ENCODE assay signal across 8 cellular contexts in genomic region chr12:122870867-122871664, GRCh38. TPM values are rescaled to one million over a fixed set of nuclear protein-coding genes. Genes with fewer than 3 reads are reported as not detected.
DNase-seq lines count a peak whose midpoint lies in the region; ATAC-seq and TF ChIP-seq lines count a peak whose summit lies in the region.

No MANE protein-coding gene starts in this region.

- H3K4me2 ChIP-seq in mammary epithelial cell (ENCODE audit: insufficient read depth, low read depth, low read length) (no peak overlapping the region), mesendoderm (ENCODE audit: low read length) (no peak overlapping the region)

- CTCF ChIA-PET in activated naive CD4-positive, alpha-beta T cell treated with anti-CD3 and anti-CD28 coated beads for 36 hours (lab: Charles Lee): interaction anchor here (0.9 to 3.1 kb wide), 9 partner anchors 9 to 82 kb away, joined by 3 to 23 read pairs (median 6); no protein-coding TSS in a partner anchor
- CTCF ChIA-PET in mammary epithelial cell (lab: Charles Lee; ENCODE audit: low non-redundant PET): no interaction called here

- no peaks in the 10 kb centered on the region for H3K27me3 ChIP-seq in mammary epithelial cell (ENCODE audit: insufficient read depth, low read length)
- peaks cover 25% of the 10 kb centered on the region for H3K27me3 ChIP-seq in mesendoderm (ENCODE audit: insufficient read depth, low read length, poor library complexity)

- H3K18ac ChIP-seq in mesendoderm (ENCODE audit: low read length): no peak overlapping the region

- H3K9ac ChIP-seq in mammary epithelial cell (ENCODE audit: insufficient read depth, low read length) (no peak overlapping the region), mesendoderm (ENCODE audit: low read length) (no peak overlapping the region)

- peaks cover 28% of the 10 kb centered on the region for H3K36me3 Mint-ChIP-seq in activated naive CD4-positive, alpha-beta T cell treated with anti-CD3 and anti-CD28 coated beads for 36 hours (ENCODE audit: low read depth)

- H4K5ac ChIP-seq in mesendoderm (ENCODE audit: low read length): no peak overlapping the region

- in situ Hi-C loops in mammary epithelial cell (cut with MboI; ENCODE audit: low sequenced_read_pairs in 2 of 2): loop anchor here in 1 of 2 donors (5.0 kb wide), 1 partner anchor 81 kb away; no protein-coding TSS in a partner anchor

- no peaks in the 10 kb centered on the region for H3K9me3 Mint-ChIP-seq in activated naive CD4-positive, alpha-beta T cell treated with anti-CD3 and anti-CD28 coated beads for 36 hours

- dilution Hi-C loops in mammary epithelial cell (cut with HindIII; ENCODE audit: low sequenced_read_pairs): no loop called here

- BruUV-seq in mammary epithelial cell (replicated peaks; lab: Mats Ljungman, UMichigan): no TSS peak

- H3K23ac ChIP-seq in mesendoderm (ENCODE audit: low read length): no peak overlapping the region

- peaks cover 98% of the 10 kb centered on the region for H3K79me2 ChIP-seq in mammary epithelial cell (ENCODE audit: insufficient read depth, low read length)
- H3K79me2 ChIP-seq in mesendoderm (ENCODE audit: control insufficient read depth, insufficient read depth, low read length): no peaks in the 10 kb centered on the region

- peak; percentile 8 for DNase-seq in activated naive CD4-positive, alpha-beta T cell treated with anti-CD3 and anti-CD28 coated beads, Interleukin-2, amount 50 U/mL, for 16 hours
- no peak for DNase-seq in activated naive CD4-positive, alpha-beta T cell treated with anti-CD3 and anti-CD28 coated beads for 36 hours
- no peak for DNase-seq in mammary epithelial cell
- no peak for DNase-seq in mesendoderm
- peak; percentile 70 for DNase-seq in ureter (ENCODE audit: low spot score)
- no peak for DNase-seq in glomerular visceral epithelial cell (ENCODE audit: extremely low spot score)
- DNase-seq in NCI-H1694 (lab: John Stamatoyannopoulos, UW): no peak

- H3K4me1 ChIP-seq in mammary epithelial cell (ENCODE audit: insufficient read depth, low read length) (peaks cover 48% of the 10 kb centered on the region), mesendoderm (ENCODE audit: control insufficient read depth, low read depth, low read length) (peaks cover 6% of the 10 kb centered on the region)

- no peaks in the 10 kb centered on the region for H3K79me1 ChIP-seq in mesendoderm (ENCODE audit: low read length)

- peaks cover 48% of the 10 kb centered on the region for H3K4me1 Mint-ChIP-seq in activated naive CD4-positive, alpha-beta T cell treated with anti-CD3 and anti-CD28 coated beads for 36 hours (ENCODE audit: low read depth)

- peak overlapping the region; percentile 7 for H3K56ac ChIP-seq in mesendoderm (ENCODE audit: low read length)

- peaks cover 19% of the 10 kb centered on the region for H3K27me3 Mint-ChIP-seq in activated naive CD4-positive, alpha-beta T cell treated with anti-CD3 and anti-CD28 coated beads for 36 hours (ENCODE audit: low read depth)

- 31% methylated on average over 15 of the region's 15 CpGs for WGBS in mammary epithelial cell (ENCODE audit: low coverage, missing lambda C conversion rate)
- no CpG with 5 or more reads among the region's 15 CpGs for WGBS in mesendoderm (ENCODE audit: extremely low coverage, insufficient coverage, low lambda C conversion rate)

- H3K9me3 ChIP-seq in mammary epithelial cell (replicated peaks; ENCODE audit: insufficient read depth, low read length): no peaks in the 10 kb centered on the region

- no peak overlapping the region for H2BK120ac ChIP-seq in mesendoderm (ENCODE audit: low read depth, low read length)

- H3K4me3 ChIP-seq in mammary epithelial cell (replicated peaks in 1 of 3; ENCODE audit: insufficient read depth in 1 of 3, low read depth in 2 of 3, low read length in 3 of 3) (no peak overlapping the region), mesendoderm (ENCODE audit: low read length) (no peak overlapping the region)

- no peak overlapping the region for H2BK5ac ChIP-seq in mesendoderm (ENCODE audit: low read length)

- H3K4me3 Mint-ChIP-seq in activated naive CD4-positive, alpha-beta T cell treated with anti-CD3 and anti-CD28 coated beads for 36 hours: no peak overlapping the region

- no peak for ATAC-seq in GM21381 (IDR thresholded peaks at IDR 0.05; ENCODE audit: unreplicated experiment)

- H4K20me1 ChIP-seq in mammary epithelial cell (ENCODE audit: insufficient read depth, low read length): peaks cover 3% of the 10 kb centered on the region

- intact Hi-C loops in activated naive CD4-positive, alpha-beta T cell treated with anti-CD3 and anti-CD28 coated beads for 36 hours (cut with micrococcal nuclease): loop anchor here (10.0 kb wide), 1 partner anchor 494 kb away; the partner anchor contains the start of gene SBNO1
- intact Hi-C loops in mammary epithelial cell (cut with micrococcal nuclease): no loop called here

- H2AFZ ChIP-seq in mammary epithelial cell (ENCODE audit: low read depth, low read length): no peak overlapping the region

- H3K36me3 ChIP-seq in mammary epithelial cell (ENCODE audit: insufficient read depth, low read length) (peaks cover 30% of the 10 kb centered on the region), mesendoderm (ENCODE audit: control insufficient read depth, insufficient read depth, low read length) (no peaks in the 10 kb centered on the region)

- no peak overlapping the region for H2BK15ac ChIP-seq in mesendoderm (replicated peaks; ENCODE audit: low read depth)

- no peak overlapping the region for H3K27ac Mint-ChIP-seq in activated naive CD4-positive, alpha-beta T cell treated with anti-CD3 and anti-CD28 coated beads for 36 hours

- no peak for TF ChIP-seq CTCF in mammary epithelial cell (conservative IDR thresholded peaks at IDR 0.05 in 1 of 2, IDR thresholded peaks at IDR 0.05 in 1 of 2; ENCODE audit: extremely low read depth in 1 of 2, insufficient read depth in 1 of 2, low read depth in 1 of 2, low read length in 2 of 2)

- no peak overlapping the region for H3K4ac ChIP-seq in mesendoderm (ENCODE audit: low read depth, low read length)

- H4K8ac ChIP-seq in mesendoderm (ENCODE audit: low read depth, low read length): no peak overlapping the region

- H3K27ac ChIP-seq in mammary epithelial cell (ENCODE audit: insufficient read depth, low read depth, low read length) (peak overlapping the region; percentile 28), mesendoderm (ENCODE audit: low read depth, low read length) (no peak overlapping the region)

- H2AK5ac ChIP-seq in mesendoderm (ENCODE audit: low read length): no peak overlapping the region

RNA-seq across cellular contexts. Expression of gene VPS37B, which starts 24.9 kb away (rescaled TPM):
- total RNA-seq in activated naive CD4-positive, alpha-beta T cell treated with anti-CD3 and anti-CD28 coated beads for 36 hours: 10 to 100 TPM; 15.6 TPM
- 10 to 100 TPM; 30.8 to 60.7 TPM for total RNA-seq in mammary epithelial cell
- polyA plus RNA-seq in mammary epithelial cell: 56.7 TPM
- polyA minus RNA-seq in mammary epithelial cell: 35.7 TPM
- polyA plus RNA-seq in mesendoderm (2013, experiment 1 of 2): 8.6 TPM
- polyA plus RNA-seq in mesendoderm (2013, experiment 2 of 2): 8.4 TPM
- 59.7 TPM for total RNA-seq in ureter

RNA-seq across cellular contexts. Expression of gene HIP1R, which starts 35.8 kb away (rescaled TPM):
- 10 to 100 TPM; 18.5 to 21.2 TPM for total RNA-seq in activated naive CD4-positive, alpha-beta T cell treated with anti-CD3 and anti-CD28 coated beads for 36 hours
- total RNA-seq in mammary epithelial cell: 10 to 100 TPM; 52.1 to 59.7 TPM
- polyA plus RNA-seq in mammary epithelial cell: 22.5 TPM
- polyA minus RNA-seq in mammary epithelial cell: 105 TPM
- 4.4 TPM for polyA plus RNA-seq in mesendoderm (2013, experiment 1 of 2)
- 4.5 TPM for polyA plus RNA-seq in mesendoderm (2013, experiment 2 of 2)
- 77.4 TPM for total RNA-seq in ureter

Comparison
In these comparisons a context has a peak if more than half of its experiments do, and no peak if none do; other contexts are left out.
1. DNase-seq: peak in activated naive CD4-positive, alpha-beta T cell treated with anti-CD3 and anti-CD28 coated beads, Interleukin-2, amount 50 U/mL, for 16 hours (single experiment) and ureter (single experiment); none in activated naive CD4-positive, alpha-beta T cell treated with anti-CD3 and anti-CD28 coated beads for 36 hours (single experiment), mammary epithelial cell (single experiment), mesendoderm (single experiment), glomerular visceral epithelial cell (single experiment) and NCI-H1694 (single experiment).